15 cellular contexts compared by ENCODE assay signal in the genomic region with DNA sequence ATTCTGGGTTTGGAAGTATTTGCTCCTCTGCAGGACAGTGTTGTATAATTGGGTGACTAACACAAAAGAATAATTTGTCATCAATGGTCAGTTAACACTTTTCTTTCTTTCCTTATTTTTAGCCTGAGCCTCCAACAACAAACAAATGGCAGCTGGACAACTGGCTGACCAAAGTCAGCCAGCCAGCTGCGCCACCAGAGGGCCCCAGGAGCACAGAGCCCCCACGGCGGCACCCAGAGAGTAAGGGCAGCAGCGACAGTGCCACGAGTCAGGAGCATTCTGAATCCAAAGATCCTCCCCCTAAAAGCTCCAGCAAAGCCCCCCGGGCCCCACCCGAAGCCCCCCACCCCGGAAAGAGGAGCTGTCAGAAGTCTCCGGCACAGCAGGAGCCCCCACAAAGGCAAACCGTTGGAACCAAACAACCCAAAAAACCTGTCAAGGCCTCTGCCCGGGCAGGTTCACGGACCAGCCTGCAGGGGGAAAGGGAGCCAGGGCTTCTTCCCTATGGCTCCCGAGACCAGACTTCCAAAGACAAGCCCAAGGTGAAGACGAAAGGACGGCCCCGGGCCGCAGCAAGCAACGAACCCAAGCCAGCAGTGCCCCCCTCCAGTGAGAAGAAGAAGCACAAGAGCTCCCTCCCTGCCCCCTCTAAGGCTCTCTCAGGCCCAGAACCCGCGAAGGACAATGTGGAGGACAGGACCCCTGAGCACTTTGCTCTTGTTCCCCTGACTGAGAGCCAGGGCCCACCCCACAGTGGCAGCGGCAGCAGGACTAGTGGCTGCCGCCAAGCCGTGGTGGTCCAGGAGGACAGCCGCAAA.
DNase-seq lines count a peak whose midpoint lies in the region; ATAC-seq and TF ChIP-seq lines count a peak whose summit lies in the region.
"Had no signal": no experiment of that assay in that cellular context is flagged by ENCODE, and none has a peak within 500 bp of the region (broad histone marks: within the 10 kb centered on the region; RNA-seq: fewer than 3 reads in every experiment).

No MANE protein-coding gene starts in this region.

- H2AFZ ChIP-seq in HCT116 (ENCODE audit: low read depth, low read length, poor library complexity, severe bottlenecking) (no peak overlapping the region), trophoblast cell (ENCODE audit: insufficient read depth, low read length, poor library complexity) (no peak overlapping the region)

- BruUV-seq in HCT116 (replicated peaks; lab: Mats Ljungman, UMichigan), result no TSS peak

- DNase-seq in BE2C (peak; percentile 28), HCT116 (ENCODE audit: low read depth, low spot score) (no peak), choroid plexus epithelial cell (ENCODE audit: low read depth) (no peak), left lobe of liver (ENCODE audit: low spot score) (no peak), stomach (no peak), trophoblast cell (no peak)
- DNase-seq: activated CD4-positive, alpha-beta T cell treated with anti-CD3 and anti-CD28 coated beads, Interleukin-2, amount 50 U/mL, for 48 hours; amygdala; DMS 273 treated with DMSO at 0.1 percent for 48 hours; NCI-H2107; ovary; SIG-M5; T1000 had no signal

- CTCF ChIA-PET in HCT116 (lab: Charles Lee), result no interaction called here

- no peak overlapping the region for H3K14ac ChIP-seq in trophoblast cell (ENCODE audit: low read length)

- TF ChIP-seq POLR2A in HCT116 (IDR thresholded peaks at IDR 0.05; ENCODE audit: borderline replicate concordance, extremely low read depth, insufficient read depth, insufficient read length) (no peak), stomach (IDR thresholded peaks at IDR 0.05) (no peak)

- intact Hi-C loops in HCT116 (cut with micrococcal nuclease), result no loop called here
- intact Hi-C loops in stomach (cut with DNase I; ENCODE audit: low total_unique reads), result no loop called here

- H3K4me3 ChIP-seq in BE2C (ENCODE audit: low read depth, low read length) (no peak overlapping the region), HCT116 (replicated peaks in 1 of 2; ENCODE audit: low read depth in 1 of 2, low read length in 2 of 2) (no peak overlapping the region), choroid plexus epithelial cell (ENCODE audit: low read depth, low read length) (no peak overlapping the region), stomach (no peak overlapping the region), trophoblast cell (ENCODE audit: low read depth, low read length) (no peak overlapping the region)
- H3K4me3 ChIP-seq: ovary had no signal

- peak; percentile 13; the same call in 1 of the 2 replicates for TF ChIP-seq RAD21 in HCT116 (IDR thresholded peaks at IDR 0.05; ENCODE audit: low read depth)

- H3K4me2 ChIP-seq in HCT116 (ENCODE audit: low read length), result no peak overlapping the region
- H3K4me2 ChIP-seq in trophoblast cell (ENCODE audit: low read length), result no peak overlapping the region

- no peaks in the 10 kb centered on the region for H3K79me2 ChIP-seq in HCT116 (ENCODE audit: insufficient read depth, low read length)
- no peaks in the 10 kb centered on the region for H3K79me2 ChIP-seq in trophoblast cell (ENCODE audit: control insufficient read depth, insufficient read depth, low read length, poor library complexity)

- H3K27me3 ChIP-seq in BE2C (no peaks in the 10 kb centered on the region), HCT116 (ENCODE audit: insufficient read depth, low read length) (no peaks in the 10 kb centered on the region), stomach (no peaks in the 10 kb centered on the region), trophoblast cell (ENCODE audit: insufficient read depth, low read length) (no peaks in the 10 kb centered on the region)
- H3K27me3 ChIP-seq: ovary had no signal

- H3K9ac ChIP-seq in HCT116 (ENCODE audit: low read length) (no peak overlapping the region), trophoblast cell (ENCODE audit: low read length) (no peak overlapping the region)

- no peak overlapping the region for H4K91ac ChIP-seq in trophoblast cell (ENCODE audit: low read depth, low read length)

- H2AK5ac ChIP-seq in trophoblast cell (ENCODE audit: low read length), result no peak overlapping the region

- H4K12ac ChIP-seq in trophoblast cell (ENCODE audit: low read depth, low read length), result no peak overlapping the region

- H3K9me3 ChIP-seq in BE2C (no peaks in the 10 kb centered on the region), HCT116 (ENCODE audit: control insufficient read depth in 1 of 2, insufficient read depth in 1 of 2, low read depth in 1 of 2, low read length in 2 of 2) (no peaks in the 10 kb centered on the region), stomach (no peaks in the 10 kb centered on the region), trophoblast cell (ENCODE audit: insufficient read depth, low read depth, low read length) (no peaks in the 10 kb centered on the region)
- H3K9me3 ChIP-seq: ovary had no signal

- ATAC-seq in HCT116 (peak; percentile 58), left lobe of liver (peak; percentile 7), GM18520 (IDR thresholded peaks at IDR 0.05; ENCODE audit: unreplicated experiment) (no peak), GM19467 (IDR thresholded peaks at IDR 0.05; ENCODE audit: unreplicated experiment) (no peak)

- no peak overlapping the region for H4K8ac ChIP-seq in trophoblast cell (ENCODE audit: low read depth, low read length)

- peaks cover 2% of the 10 kb centered on the region for H3K79me1 ChIP-seq in trophoblast cell (ENCODE audit: low read length)

- H3K18ac ChIP-seq in trophoblast cell (ENCODE audit: low read length), result no peak overlapping the region

- H3K23ac ChIP-seq in trophoblast cell (ENCODE audit: low read length), result no peak overlapping the region

- WGBS in stomach, 5 donors, result 90 to 95% (median 92%) methylated on average over 14 to 24 of the region's 24 CpGs
- WGBS in trophoblast cell (ENCODE audit: extremely low coverage, insufficient coverage, insufficient read length), result no CpG with 5 or more reads among the region's 24 CpGs

- H2BK12ac ChIP-seq in trophoblast cell (ENCODE audit: low read length), result no peak overlapping the region

- H3K27ac ChIP-seq in HCT116 (ENCODE audit: low read depth, low read length) (no peak overlapping the region), stomach (no peak overlapping the region), trophoblast cell (ENCODE audit: low read depth, low read length) (no peak overlapping the region)
- H3K27ac ChIP-seq: ovary had no signal

- H3K36me3 ChIP-seq in BE2C, result peaks cover 38% of the 10 kb centered on the region
- H3K36me3 ChIP-seq in HCT116 (ENCODE audit: control insufficient read depth in 1 of 2, insufficient read depth in 2 of 2, low read length in 2 of 2), result peaks cover 5% of the 10 kb centered on the region in 2 experiments; a peak in 1 of 4 replicates
- peaks cover 41 to 93% (median 71%) of the 10 kb centered on the region in 4 donors for H3K36me3 ChIP-seq in stomach
- peaks cover 12 to 17% of the 10 kb centered on the region in 2 experiments for H3K36me3 ChIP-seq in trophoblast cell (ENCODE audit: control insufficient read depth in 1 of 2, insufficient read depth in 2 of 2, low read length in 2 of 2)
- H3K36me3 ChIP-seq: ovary had no signal

- no peaks in the 10 kb centered on the region for H3K9me2 ChIP-seq in HCT116 (ENCODE audit: insufficient read depth)

- RAD21 ChIA-PET in HCT116 (lab: Charles Lee; ENCODE audit: low non-redundant PET in 1 of 2, low total read pairs in 2 of 2, uncharacterized antibody in 2 of 2, unreplicated experiment in 2 of 2), result no interaction called here

- TF ChIP-seq EP300 in stomach (IDR thresholded peaks at IDR 0.05), result no peak

- H2BK5ac ChIP-seq in trophoblast cell (ENCODE audit: low read depth, low read length, poor library complexity), result no peak overlapping the region

- POLR2A ChIA-PET in HCT116 (lab: Charles Lee), result no interaction called here

- TF ChIP-seq CTCF in BE2C (IDR thresholded peaks at IDR 0.05; ENCODE audit: low read depth, low read length) (peak; percentile 33), HCT116 (IDR thresholded peaks at IDR 0.05 in 2 of 3, conservative IDR thresholded peaks at IDR 0.05 in 1 of 3; ENCODE audit: borderline replicate concordance in 1 of 3, insufficient read depth in 1 of 3, low read depth in 2 of 3, low read length in 2 of 3) (peak in 2 of 3 experiments; percentile 20 to 26; a peak in 2 of 6 replicates), choroid plexus epithelial cell (conservative IDR thresholded peaks at IDR 0.05; ENCODE audit: low read depth, low read length) (peak; percentile 14), stomach (IDR thresholded peaks at IDR 0.05) (no peak)

- H2BK120ac ChIP-seq in trophoblast cell (ENCODE audit: insufficient read depth, low read length, poor library complexity), result no peak overlapping the region

- peaks cover 4% of the 10 kb centered on the region for H3K4me1 ChIP-seq in BE2C
- H3K4me1 ChIP-seq in HCT116 (ENCODE audit: control insufficient read depth in 1 of 2, insufficient read depth in 2 of 2, low read length in 2 of 2), result no peaks in the 10 kb centered on the region
- H3K4me1 ChIP-seq in stomach, result peaks cover 0 to 38% (median 16%) of the 10 kb centered on the region in 4 donors
- H3K4me1 ChIP-seq in trophoblast cell (ENCODE audit: control insufficient read depth in 1 of 2, insufficient read depth in 2 of 2, low read length in 2 of 2), result peaks cover 4 to 9% of the 10 kb centered on the region in 2 experiments

- no peak overlapping the region for H3K4ac ChIP-seq in trophoblast cell (ENCODE audit: low read depth, low read length)

- H4K20me1 ChIP-seq in HCT116 (ENCODE audit: insufficient read depth), result no peaks in the 10 kb centered on the region

TF ChIP-seq in HCT116, 20 proteins besides CTCF, POLR2A, EP300 and RAD21 (continues in another document):
- TF ChIP-seq, protein P1, sequence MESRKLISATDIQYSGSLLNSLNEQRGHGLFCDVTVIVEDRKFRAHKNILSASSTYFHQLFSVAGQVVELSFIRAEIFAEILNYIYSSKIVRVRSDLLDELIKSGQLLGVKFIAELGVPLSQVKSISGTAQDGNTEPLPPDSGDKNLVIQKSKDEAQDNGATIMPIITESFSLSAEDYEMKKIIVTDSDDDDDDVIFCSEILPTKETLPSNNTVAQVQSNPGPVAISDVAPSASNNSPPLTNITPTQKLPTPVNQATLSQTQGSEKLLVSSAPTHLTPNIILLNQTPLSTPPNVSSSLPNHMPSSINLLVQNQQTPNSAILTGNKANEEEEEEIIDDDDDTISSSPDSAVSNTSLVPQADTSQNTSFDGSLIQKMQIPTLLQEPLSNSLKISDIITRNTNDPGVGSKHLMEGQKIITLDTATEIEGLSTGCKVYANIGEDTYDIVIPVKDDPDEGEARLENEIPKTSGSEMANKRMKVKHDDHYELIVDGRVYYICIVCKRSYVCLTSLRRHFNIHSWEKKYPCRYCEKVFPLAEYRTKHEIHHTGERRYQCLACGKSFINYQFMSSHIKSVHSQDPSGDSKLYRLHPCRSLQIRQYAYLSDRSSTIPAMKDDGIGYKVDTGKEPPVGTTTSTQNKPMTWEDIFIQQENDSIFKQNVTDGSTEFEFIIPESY (IDR thresholded peaks at IDR 0.05; ENCODE audit: extremely low read depth, insufficient replicate concordance, low read length), result no peak
- TF ChIP-seq CBX3 (IDR thresholded peaks at IDR 0.05; ENCODE audit: low read depth) (no peak), EGR1 (IDR thresholded peaks at IDR 0.05; ENCODE audit: low read depth) (no peak)

Comparison
In these comparisons a context has a peak if more than half of its experiments do, and no peak if none do; other contexts are left out.
1. CTCF ChIP-seq: peak in BE2C (single experiment), HCT116 (2 of 3) and choroid plexus epithelial cell (single experiment); none in stomach (0 of 7).
2. ATAC-seq: peak in HCT116 (single experiment) and left lobe of liver (single experiment); none in GM18520 (single experiment) and GM19467 (single experiment).